In the genomic region with DNA sequence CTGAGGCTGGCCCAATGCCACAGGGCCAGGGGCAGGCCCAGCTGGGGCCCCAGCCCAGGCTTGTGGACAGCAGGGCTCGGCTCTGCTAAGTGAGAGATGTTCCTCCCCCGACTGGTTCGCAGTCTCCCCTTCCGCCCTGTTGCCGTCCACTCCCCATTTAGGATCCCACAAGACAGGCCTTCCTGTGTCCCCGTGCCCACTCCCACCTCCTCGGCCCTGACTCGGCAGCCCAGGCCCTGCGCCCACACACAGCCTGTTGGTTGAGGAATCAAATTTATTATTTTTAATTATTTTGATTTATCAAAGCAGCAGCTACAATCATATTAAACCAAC, we compare ENCODE assay signal across 23 cellular contexts.
"Had no signal": no experiment of that assay in that cellular context is flagged by ENCODE, and none has a peak within 500 bp of the region (broad histone marks: within the 10 kb centered on the region; RNA-seq: fewer than 3 reads in every experiment).

No MANE protein-coding gene starts in this region.

- DNase-seq: cerebellar nuclear complex; effector memory CD8-positive, alpha-beta T cell; glutamatergic neuron; kidney; mesenchymal stem cell; midbrain; naive B cell; retina; sigmoid colon; small intestine; stimulated activated CD4-positive, alpha-beta T cell treated with anti-CD3 and anti-CD28 coated beads, Interleukin-12 subunit alpha, Interleukin-12 subunit beta, amount 100 ng/mL, for 4 hours; stimulated activated CD4-positive, alpha-beta T cell treated with anti-CD3 and anti-CD28 coated beads, Interleukin-2, amount 100 ng/mL, for 48 hours; stimulated activated naive CD4-positive, alpha-beta T cell treated with Interleukin-2 at 50 U/mL for 16 hours; thyroid gland had no signal

- H2AFZ ChIP-seq: hepatocyte, parathyroid adenoma had no signal

- H3K36me3 ChIP-seq: esophagus muscularis mucosa, gastroesophageal sphincter, prostate gland, sigmoid colon, suprapubic skin, thyroid gland, vagina had no signal

- H3K27me3 ChIP-seq: hepatocyte, sigmoid colon, thyroid gland, vagina had no signal

- H3K4me3 ChIP-seq: esophagus muscularis mucosa, gastroesophageal sphincter, hepatocyte, lung, prostate gland, sigmoid colon, suprapubic skin, thyroid gland had no signal

- H3K9ac ChIP-seq: parathyroid adenoma had no signal

- H3K27ac ChIP-seq: epithelial cell of prostate, esophagus muscularis mucosa, gastroesophageal sphincter, hepatocyte, parathyroid adenoma, sigmoid colon, suprapubic skin, thyroid gland, vagina had no signal

- H3K4me1 ChIP-seq: parathyroid adenoma had no signal

- H3K9me3 ChIP-seq: esophagus muscularis mucosa, gastroesophageal sphincter, prostate gland, sigmoid colon, suprapubic skin, thyroid gland, vagina had no signal

- ATAC-seq: effector memory CD8-positive, alpha-beta T cell; gastroesophageal sphincter had no signal
